Comparison of ENCODE assay signal across 21 cellular contexts in genomic region chr1:205345761-205346160, GRCh38. TPM values are rescaled to one million over a fixed set of nuclear protein-coding genes. Genes with fewer than 3 reads are reported as not detected.
A peak's percentile ranks its signal among the peaks of the same experiment; 100 is the strongest.
DNase-seq lines count a peak whose midpoint lies in the region; ATAC-seq, FAIRE-seq and TF ChIP-seq lines count a peak whose summit lies in the region.
"Had no signal": no experiment of that assay in that cellular context is flagged by ENCODE, and none has a peak within 500 bp of the region (broad histone marks: within the 10 kb centered on the region; RNA-seq: fewer than 3 reads in every experiment).

No MANE protein-coding gene starts in this region.

- TF ChIP-seq CTCF in K562 (IDR thresholded peaks at IDR 0.05 in 2 of 3, conservative IDR thresholded peaks at IDR 0.05 in 1 of 3; ENCODE audit: insufficient read depth in 2 of 3, low read depth in 1 of 3, low read length in 3 of 3) (no peak), endothelial cell (IDR thresholded peaks at IDR 0.05; ENCODE audit: unreplicated experiment) (no peak), neural crest cell (conservative IDR thresholded peaks at IDR 0.05) (no peak)

- H3K4me1 Mint-ChIP-seq in endothelial cell (ENCODE audit: unreplicated experiment) = peaks cover 44% of the 10 kb centered on the region
- H3K4me1 Mint-ChIP-seq in neural crest cell = peaks cover 33% of the 10 kb centered on the region

- H3K4me3 ChIP-seq in K562 = no peak overlapping the region
- H3K4me3 ChIP-seq: GM23248 had no signal

- WGBS in K562 (ENCODE audit: insufficient coverage, low coverage, missing lambda C conversion rate) = 3% methylated on average over 11 of the region's 11 CpGs

- intact Hi-C loops in K562 (cut with micrococcal nuclease) = no loop called here

- no peak overlapping the region for H3K9ac ChIP-seq in K562 (ENCODE audit: insufficient read depth in 1 of 2, low read depth in 2 of 2, low read length in 2 of 2)
- H3K9ac ChIP-seq: GM23248 had no signal

- H3K36me3 ChIP-seq in K562 (ENCODE audit: control insufficient read depth, insufficient read depth, low read length) = no peaks in the 10 kb centered on the region

- peaks cover 53 to 82% of the 10 kb centered on the region in 2 experiments for H3K27me3 ChIP-seq in K562 (ENCODE audit: control insufficient read depth in 2 of 2, insufficient read depth in 2 of 2, low read length in 2 of 2)

- no TSS peak for BruUV-seq in K562 (replicated peaks; lab: Mats Ljungman, UMichigan)

- H3K4me3 Mint-ChIP-seq in endothelial cell (ENCODE audit: unreplicated experiment) = no peak overlapping the region
- peak overlapping the region; percentile 27 for H3K4me3 Mint-ChIP-seq in neural crest cell

- no peak for ATAC-seq in K562
- ATAC-seq in HG03108 (IDR thresholded peaks at IDR 0.05; ENCODE audit: unreplicated experiment) = no peak

- POLR2A ChIA-PET in K562 (lab: Yijun Ruan, JAX) = interaction anchor here (0.8 to 1.6 kb wide), 2 partner anchors 8 to 32 kb away, joined by 3 to 5 read pairs; no protein-coding TSS in a partner anchor

- H3K36me3 Mint-ChIP-seq in endothelial cell (ENCODE audit: low read depth, unreplicated experiment) = no peaks in the 10 kb centered on the region
- H3K36me3 Mint-ChIP-seq in neural crest cell (ENCODE audit: low read depth) = no peaks in the 10 kb centered on the region
- H3K36me3 Mint-ChIP-seq: CD4-positive, alpha-beta memory T cell had no signal

- no peaks in the 10 kb centered on the region for H3K9me3 Mint-ChIP-seq in endothelial cell (ENCODE audit: unreplicated experiment)
- no peaks in the 10 kb centered on the region for H3K9me3 Mint-ChIP-seq in neural crest cell
- H3K9me3 Mint-ChIP-seq: CD4-positive, alpha-beta memory T cell had no signal

- H3K27ac ChIP-seq in K562 (ENCODE audit: extremely low read depth, low read depth, low read length) = no peak overlapping the region
- H3K27ac ChIP-seq: GM23248 had no signal

- no peaks in the 10 kb centered on the region for H3K9me3 ChIP-seq in K562 (replicated peaks; ENCODE audit: control insufficient read depth, insufficient read depth, low read depth, low read length)

- DNase-seq in K562 (ENCODE audit: extremely low read depth in 1 of 4, low spot score in 3 of 4) (no peak), endothelial cell (ENCODE audit: low spot score) (no peak), neural crest cell (ENCODE audit: low read depth, low spot score) (no peak), NCI-H446 treated with DMSO at 0.1 percent for 48 hours (lab: John Stamatoyannopoulos, UW) (no peak), hypothalamus (lab: John Stamatoyannopoulos, UW) (no peak)
- DNase-seq: C1 segment of cervical spinal cord; Calu3; CD4-positive, alpha-beta memory T cell; COR-L47; DMS53; DMS79 treated with DMSO at 0.1 percent for 48 hours; GF-D8; GM23248; H7; HCEC 1CT had no signal

- no peak for FAIRE-seq in K562 (lab: Jason Lieb, UNC)
- FAIRE-seq: GM12891, H1 had no signal

- H3K9me1 ChIP-seq in K562 (ENCODE audit: control insufficient read depth, insufficient read depth, low read length) = no peaks in the 10 kb centered on the region

- peaks cover 10% of the 10 kb centered on the region for H3K27me3 Mint-ChIP-seq in endothelial cell (ENCODE audit: unreplicated experiment)
- peaks cover 43% of the 10 kb centered on the region for H3K27me3 Mint-ChIP-seq in neural crest cell (ENCODE audit: low read depth)

- TF ChIP-seq RAD21 in K562 (CRISPR knock-in tag; conservative IDR thresholded peaks at IDR 0.05 in 1 of 2, IDR thresholded peaks at IDR 0.05 in 1 of 2) = no peak

- H4K20me1 ChIP-seq in K562 (replicated peaks; ENCODE audit: control insufficient read depth, insufficient read depth, low read length) = peaks cover 27% of the 10 kb centered on the region; the same call in 1 of the 2 replicates

- peak overlapping the region; percentile 48 for H3K27ac Mint-ChIP-seq in endothelial cell (ENCODE audit: unreplicated experiment)
- no peak overlapping the region for H3K27ac Mint-ChIP-seq in neural crest cell (ENCODE audit: unreplicated experiment)
- H3K27ac Mint-ChIP-seq: CD4-positive, alpha-beta memory T cell had no signal

- H3K4me2 ChIP-seq in K562 (ENCODE audit: insufficient read depth, low read length) = no peak overlapping the region

- CTCF ChIA-PET in K562 (lab: Yijun Ruan, JAX; ENCODE audit: low intra/inter-chr PET ratio) = no interaction called here

- H3K79me2 ChIP-seq in K562 (ENCODE audit: control insufficient read depth, insufficient read depth, low read length) = no peaks in the 10 kb centered on the region

- peaks cover 11 to 19% of the 10 kb centered on the region in 2 experiments for H3K4me1 ChIP-seq in K562 (replicated peaks in 1 of 2; ENCODE audit: control insufficient read depth in 2 of 2, insufficient read depth in 2 of 2, low read length in 2 of 2)

- in situ Hi-C loops in K562 (cut with MboI) = no loop called here

- no peak for TF ChIP-seq POLR2A in K562 (conservative IDR thresholded peaks at IDR 0.05)

- TF ChIP-seq EP300 in K562 (IDR thresholded peaks at IDR 0.05; ENCODE audit: low read length) = no peak

- H2AFZ ChIP-seq in K562 (ENCODE audit: low read depth, low read length) = no peak overlapping the region
- H2AFZ ChIP-seq: GM23248 had no signal

TF ChIP-seq in K562, 482 proteins besides CTCF, POLR2A, EP300 and RAD21:
- TF ChIP-seq ATF7 (IDR thresholded peaks at IDR 0.05) (no peak), HEY1 (CRISPR knock-in tag; IDR thresholded peaks at IDR 0.05; ENCODE audit: borderline replicate concordance) (no peak), SRF (CRISPR knock-in tag; IDR thresholded peaks at IDR 0.05) (no peak), KDM1A (IDR thresholded peaks at IDR 0.05) (peak; percentile 66 to 71; a peak in 3 of 4 replicates), CBX2 (IDR thresholded peaks at IDR 0.05; ENCODE audit: insufficient read depth, low read length, poor library complexity, severe bottlenecking) (no peak)

RNA-seq across cellular contexts. Expression of gene KLHDC8A, which starts 11.0 kb away (rescaled TPM):
- not detected in 2 replicates for total RNA-seq in K562 (2011; cell fraction: chromatin; rRNA removed; ENCODE audit: low replicate concordance)
- 0.13 TPM in 1 of 2 replicates, not detected in the other for total RNA-seq in K562 (2011; cell fraction: nucleolus; rRNA removed)
- total RNA-seq in K562 (2011; cell fraction: nucleoplasm; rRNA removed) = not detected in 2 replicates
- total RNA-seq in K562 (2014; rRNA removed) = 0.24 and 0.54 TPM in 2 replicates
- total RNA-seq in K562 (2014; rRNA removed; fragmentation: Illumina TruSeq; extraction: Trizol) = not detected in 2 replicates
- not detected in 2 replicates for total RNA-seq in K562 (2015; rRNA removed; fragmentation: Illumina TruSeq; extraction: Trizol)
- total RNA-seq in K562 (2021) = 0.04 and 0.16 TPM in 2 replicates
- 0.03 TPM in 1 of 2 replicates, not detected in the other for polyA plus RNA-seq in K562 (2011; rRNA removed)
- 0.07 TPM in 1 of 2 replicates, not detected in the other for polyA plus RNA-seq in K562 (2011; cell fraction: cytosol; rRNA removed)
- polyA plus RNA-seq in K562 (2011; cell fraction: nucleus; rRNA removed) = not detected in 2 replicates
- polyA plus RNA-seq in K562 (2012) = 0.13 and 0.30 TPM in 2 replicates
- polyA plus RNA-seq in K562 (2014; fragmentation: Illumina TruSeq; extraction: Trizol) = not detected in 2 replicates
- polyA plus RNA-seq in K562 (2014; fragmentation: Nextera tagmentation; extraction: Ambion mirVana) = under 1 TPM in 1 of 2 experiments, not detected in 1; 0.01 TPM
- not detected in 2 replicates for polyA plus RNA-seq in K562 (2014; rRNA removed)
- polyA minus RNA-seq in K562 (2011; rRNA and poly(A)+ RNA removed) = not detected in 2 replicates
- polyA minus RNA-seq in K562 (2011; cell fraction: cytosol; rRNA and poly(A)+ RNA removed) = not detected in 2 replicates
- polyA minus RNA-seq in K562 (2011; cell fraction: nucleus; rRNA and poly(A)+ RNA removed) = not detected in 2 replicates
- 1.5 TPM for total RNA-seq in endothelial cell (ENCODE audit: unreplicated experiment)
- 46.6 and 46.7 TPM in 2 replicates for total RNA-seq in neural crest cell
- total RNA-seq: A172; A673; Calu3; CD4-positive, alpha-beta memory T cell; GM23248 had no signal
- polyA plus RNA-seq: BJ; CD4-positive, alpha-beta memory T cell; GM23248 had no signal

RNA-seq across cellular contexts. Expression of gene NUAK2, which starts 24.2 kb away (rescaled TPM):
- 0.40 and 0.90 TPM in 2 replicates for total RNA-seq in K562 (2011; cell fraction: chromatin; rRNA removed; ENCODE audit: low replicate concordance)
- 0.39 and 0.83 TPM in 2 replicates for total RNA-seq in K562 (2011; cell fraction: nucleolus; rRNA removed)
- total RNA-seq in K562 (2011; cell fraction: nucleoplasm; rRNA removed) = 0.23 and 0.73 TPM in 2 replicates
- total RNA-seq in K562 (2014; rRNA removed) = 0.05 and 0.29 TPM in 2 replicates
- 0.13 and 0.18 TPM in 2 replicates for total RNA-seq in K562 (2014; rRNA removed; fragmentation: Illumina TruSeq; extraction: Trizol)
- 0.14 and 0.15 TPM in 2 replicates for total RNA-seq in K562 (2015; rRNA removed; fragmentation: Illumina TruSeq; extraction: Trizol)
- 0.44 and 0.47 TPM in 2 replicates for total RNA-seq in K562 (2021)
- polyA plus RNA-seq in K562 (2011; rRNA removed) = 0.11 and 0.68 TPM in 2 replicates
- polyA plus RNA-seq in K562 (2011; cell fraction: cytosol; rRNA removed) = 0.19 and 0.37 TPM in 2 replicates
- polyA plus RNA-seq in K562 (2011; cell fraction: nucleus; rRNA removed) = 0.41 and 0.49 TPM in 2 replicates
- polyA plus RNA-seq in K562 (2012) = 0.20 and 0.60 TPM in 2 replicates
- polyA plus RNA-seq in K562 (2014; fragmentation: Illumina TruSeq; extraction: Trizol) = 0.27 and 0.33 TPM in 2 replicates
- polyA plus RNA-seq in K562 (2014; fragmentation: Nextera tagmentation; extraction: Ambion mirVana) = under 1 TPM; 0.04 to 0.10 TPM
- polyA plus RNA-seq in K562 (2014; rRNA removed) = 0.19 and 0.45 TPM in 2 replicates
- 0.28 and 0.39 TPM in 2 replicates for polyA minus RNA-seq in K562 (2011; rRNA and poly(A)+ RNA removed)
- 0.48 and 0.64 TPM in 2 replicates for polyA minus RNA-seq in K562 (2011; cell fraction: cytosol; rRNA and poly(A)+ RNA removed)
- 0.54 and 0.78 TPM in 2 replicates for polyA minus RNA-seq in K562 (2011; cell fraction: nucleus; rRNA and poly(A)+ RNA removed)
- total RNA-seq in endothelial cell (ENCODE audit: unreplicated experiment) = 3.6 TPM
- total RNA-seq in neural crest cell = 14.7 and 15.4 TPM in 2 replicates

Comparison
In these comparisons a context has a peak if more than half of its experiments do, and no peak if none do; other contexts are left out.
1. RNA of gene KLHDC8A, which starts 11.0 kb away (total RNA-seq): 46.6 to 46.7 TPM in neural crest cell; 1.5 TPM in endothelial cell (single experiment) and 0.04 to 0.54 TPM in K562; every median in the first group is over 10 times any median in the second.